In genomic region chr20:58817748-58818147, GRCh38 we compare ENCODE assay signal across 20 cellular contexts.
"Had no signal": no experiment of that assay in that cellular context is flagged by ENCODE, and none has a peak within 500 bp of the region (broad histone marks: within the 10 kb centered on the region; RNA-seq: fewer than 3 reads in every experiment).

No MANE protein-coding gene starts in this region.

- ATAC-seq: body of pancreas had no signal

- H3K36me3 ChIP-seq: Peyer's patch had no signal

- H3K9me3 Mint-ChIP-seq: central memory CD8-positive, alpha-beta T cell had no signal

- H3K27me3 ChIP-seq: body of pancreas, Peyer's patch had no signal

- H3K4me1 ChIP-seq: body of pancreas, Peyer's patch had no signal

- H3K9me3 ChIP-seq: body of pancreas, Peyer's patch had no signal

- H3K4me1 Mint-ChIP-seq: central memory CD8-positive, alpha-beta T cell had no signal

- H3K4me3 Mint-ChIP-seq: activated CD8-positive, alpha-beta T cell treated with anti-CD3 and anti-CD28 coated beads for 36 hours; activated naive CD8-positive, alpha-beta T cell treated with anti-CD3 and anti-CD28 coated beads, Interleukin-2, amount 10 ng/mL, durations not matched to agents 7 days and 5 days; central memory CD8-positive, alpha-beta T cell; T-helper 1 cell treated with Interleukin-12 subunit alpha and Interleukin-12 subunit beta and Interleukin-4 antibody, amounts not matched to agents 30 μg/mL and 1 μg/mL, for 36 hours had no signal

- H3K27ac Mint-ChIP-seq: activated CD8-positive, alpha-beta T cell treated with anti-CD3 and anti-CD28 coated beads for 36 hours; activated naive CD8-positive, alpha-beta T cell treated with anti-CD3 and anti-CD28 coated beads, Interleukin-2, amount 10 ng/mL, durations not matched to agents 7 days and 5 days; activated T-cell treated with anti-CD3 and anti-CD28 coated beads, Interleukin-2, amount 50 U/mL, for 72 hours; T-helper 1 cell treated with Interleukin-12 subunit alpha and Interleukin-12 subunit beta and Interleukin-4 antibody, amounts not matched to agents 30 μg/mL and 1 μg/mL, for 36 hours had no signal

- H3K4me3 ChIP-seq: body of pancreas, Peyer's patch had no signal

- H3K27ac ChIP-seq: body of pancreas, Peyer's patch, RWPE1 had no signal

- DNase-seq: activated CD4-positive, alpha-beta T cell treated with anti-CD3 and anti-CD28 coated beads, Interleukin-2, amount 50 U/mL, for 1 hour; activated CD4-positive, CD25-positive, alpha-beta regulatory T cell; activated CD8-positive, alpha-beta memory T cell treated with anti-CD3 and anti-CD28 coated beads, Interleukin-2, amount 50 U/mL, for 4 hours; activated CD8-positive, alpha-beta T cell treated with anti-CD3 and anti-CD28 coated beads for 36 hours; activated naive CD4-positive, alpha-beta T cell treated with anti-CD3 and anti-CD28 coated beads, Interleukin-2, amount 50 U/mL, for 16 hours; activated naive CD8-positive, alpha-beta T cell treated with anti-CD3 and anti-CD28 coated beads, Interleukin-2, amount 10 ng/mL, durations not matched to agents 7 days and 5 days; activated T-cell treated with anti-CD3 and anti-CD28 coated beads, Interleukin-2, amount 50 U/mL, for 72 hours; aorta; body of pancreas; Kasumi-1; KBM-7; NCI-H187 treated with DMSO at 0.1 percent for 48 hours; NCI-H2081 treated with DMSO at 0.1 percent for 48 hours; NCI-H446; NCI-H524; SHP77 had no signal
